ENCODE assay signal across 12 cellular contexts in the genomic region with DNA sequence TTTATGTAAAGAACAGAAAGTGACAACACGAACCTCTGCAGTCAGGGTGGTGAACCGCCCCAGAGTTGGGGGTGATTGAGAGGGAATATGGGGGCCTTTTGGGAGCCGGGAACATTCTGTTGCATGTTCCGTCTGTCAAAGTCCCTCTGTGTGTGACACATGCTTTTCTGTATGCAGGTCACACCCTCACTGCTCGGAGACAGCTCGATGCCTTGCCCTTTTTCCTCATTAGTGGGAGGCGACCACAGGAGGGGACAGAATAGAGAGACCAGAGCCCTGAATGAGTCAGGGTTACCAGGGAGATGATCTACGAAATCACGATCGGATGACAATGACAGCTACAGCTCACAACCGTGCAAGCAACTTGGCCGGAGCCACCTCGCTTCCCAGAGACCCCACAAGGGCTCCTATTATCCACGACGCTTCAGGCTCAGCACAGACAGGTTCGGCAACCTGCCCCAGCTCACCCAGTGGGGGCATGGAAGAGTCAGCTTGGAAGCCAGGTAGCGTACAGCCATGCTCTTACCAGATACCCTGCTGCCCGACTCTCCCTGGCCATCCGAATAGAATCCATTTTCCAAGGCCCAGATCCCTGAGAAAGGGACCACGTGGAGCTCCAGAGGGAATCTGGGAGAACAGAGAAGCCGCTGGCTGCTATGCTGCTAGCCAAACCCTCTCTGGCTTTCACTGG. TPM values are rescaled to one million over a fixed set of nuclear protein-coding genes. Genes with fewer than 3 reads are reported as not detected.
DNase-seq lines count a peak whose midpoint lies in the region; ATAC-seq and TF ChIP-seq lines count a peak whose summit lies in the region.
"Had no signal": no experiment of that assay in that cellular context is flagged by ENCODE, and none has a peak within 500 bp of the region (broad histone marks: within the 10 kb centered on the region; RNA-seq: fewer than 3 reads in every experiment).

No MANE protein-coding gene starts in this region.

- H3K27ac ChIP-seq in BLaER1, result peak overlapping the region; percentile 98
- H3K27ac ChIP-seq in KOPT-K1 (ENCODE audit: low read depth, low read length, poor library complexity, severe bottlenecking), result peak overlapping the region; percentile 100
- H3K27ac ChIP-seq in caudate nucleus (ENCODE audit: low read depth, low read length), result peak overlapping the region; percentile 83
- peak overlapping the region in 1 of 2 donors; percentile 48 for H3K27ac ChIP-seq in left lung
- H3K27ac ChIP-seq: thoracic aorta had no signal

- H3K4me1 ChIP-seq in BLaER1 (peaks cover 87% of the 10 kb centered on the region), left lung (peaks cover 0 to 59% of the 10 kb centered on the region in 2 donors)

- H3K4me3 ChIP-seq in BLaER1, result no peak overlapping the region
- H3K4me3 ChIP-seq in left lung, result no peak overlapping the region
- H3K4me3 ChIP-seq: thoracic aorta had no signal

- no peak for TF ChIP-seq CTCF in left lung (IDR thresholded peaks at IDR 0.05)

- DNase-seq in caudate nucleus (lab: John Stamatoyannopoulos, UW) (peak in 41 of 61 donors; percentile 21 to 91 (median 61)), left lung (peak in 1 of 2 donors; percentile 44), NCI-H774 (lab: John Stamatoyannopoulos, UW) (no peak), NCI-H526 (lab: John Stamatoyannopoulos, UW) (no peak)
- DNase-seq: activated CD4-positive, alpha-beta T cell treated with anti-CD3 and anti-CD28 coated beads for 36 hours; activated naive CD4-positive, alpha-beta T cell treated with anti-CD3 and anti-CD28 coated beads for 36 hours; IMR-90 had no signal

- no peaks in the 10 kb centered on the region for H3K9me3 ChIP-seq in BLaER1
- H3K9me3 ChIP-seq in KOPT-K1 (ENCODE audit: insufficient read depth, low read length, poor library complexity, severe bottlenecking), result no peaks in the 10 kb centered on the region
- H3K9me3 ChIP-seq in left lung, result no peaks in the 10 kb centered on the region
- H3K9me3 ChIP-seq: thoracic aorta had no signal

- H3K36me3 ChIP-seq in BLaER1 (no peaks in the 10 kb centered on the region), KOPT-K1 (ENCODE audit: insufficient read depth, low read length) (peaks cover 50% of the 10 kb centered on the region), left lung (no peaks in the 10 kb centered on the region)
- H3K36me3 ChIP-seq: thoracic aorta had no signal

- H3K9ac ChIP-seq in BLaER1, result peak overlapping the region; percentile 25; the same call in 1 of the 2 replicates

- H3K27me3 ChIP-seq in BLaER1, result no peaks in the 10 kb centered on the region
- no peaks in the 10 kb centered on the region for H3K27me3 ChIP-seq in left lung

- intact Hi-C loops in left lung (cut with DNase I), result no loop called here

- ATAC-seq in left lung, result peak; percentile 25
- no peak for ATAC-seq in HG03354 (IDR thresholded peaks at IDR 0.05; ENCODE audit: poor library complexity, severe bottlenecking, unreplicated experiment)
- no peak for ATAC-seq in GM21723 (IDR thresholded peaks at IDR 0.05; ENCODE audit: unreplicated experiment)
- ATAC-seq: activated CD4-positive, alpha-beta T cell treated with anti-CD3 and anti-CD28 coated beads for 36 hours had no signal

- no peaks in the 10 kb centered on the region for H4K20me1 ChIP-seq in BLaER1

- peak overlapping the region; percentile 98 for H3K4me2 ChIP-seq in BLaER1

RNA-seq across cellular contexts. Expression of a gene that starts 38.8 kb away (rescaled TPM):
- 10 to 100 TPM in 1 of 2 donors, 1 to 10 TPM in 1; 8.3 to 10.1 TPM for total RNA-seq in left lung

Comparison
In these comparisons a context has a peak if more than half of its experiments do, and no peak if none do; other contexts are left out.
1. DNase-seq: peak in caudate nucleus (41 of 61); none in NCI-H774 (single experiment) and NCI-H526 (0 of 2).